In genomic region chr7:30119890-30120577, GRCh38 we compare ENCODE assay signal across 19 cellular contexts.
"Had no signal": no experiment of that assay in that cellular context is flagged by ENCODE, and none has a peak within 500 bp of the region (broad histone marks: within the 10 kb centered on the region; RNA-seq: fewer than 3 reads in every experiment).

No MANE protein-coding gene starts in this region.

- DNase-seq: esophagus squamous epithelium; foreskin fibroblast; glutamatergic neuron; islet precursor cell; mammary epithelial cell; mucosa of descending colon; naive thymus-derived CD8-positive, alpha-beta T cell; sigmoid colon; stimulated activated CD4-positive, alpha-beta T cell treated with anti-CD3 and anti-CD28 coated beads, Interleukin-2, amount 100 ng/mL, for 24 hours; stimulated activated CD4-positive, alpha-beta T cell treated with anti-CD3 and anti-CD28 coated beads, Interleukin-4, amount 100 ng/mL, for 4 hours; stimulated activated naive CD4-positive, alpha-beta T cell; stomach; substantia nigra; transverse colon had no signal

- H3K27me3 ChIP-seq: esophagus squamous epithelium, gastroesophageal sphincter, right atrium auricular region, sigmoid colon, stomach, transverse colon had no signal

- H3K4me1 ChIP-seq: esophagus squamous epithelium, gastroesophageal sphincter, right atrium auricular region, sigmoid colon, stomach, transverse colon had no signal

- H3K4me3 ChIP-seq: esophagus squamous epithelium, gastroesophageal sphincter, mucosa of descending colon, right atrium auricular region, sigmoid colon, skin epidermis, stomach, thoracic aorta, transverse colon had no signal

- H3K27ac ChIP-seq: esophagus squamous epithelium, gastroesophageal sphincter, right atrium auricular region, sigmoid colon, skin epidermis, stomach, thoracic aorta, transverse colon had no signal

- H3K36me3 ChIP-seq: esophagus squamous epithelium, gastroesophageal sphincter, right atrium auricular region, sigmoid colon, stomach, thoracic aorta, transverse colon had no signal

- ATAC-seq: gastroesophageal sphincter; left lobe of liver; mucosa of descending colon; naive thymus-derived CD8-positive, alpha-beta T cell had no signal

- H3K9me3 ChIP-seq: esophagus squamous epithelium, gastroesophageal sphincter, mucosa of descending colon, right atrium auricular region, sigmoid colon, stomach, thoracic aorta, transverse colon had no signal
